Comparison of ENCODE assay signal across 15 cellular contexts in the genomic region with DNA sequence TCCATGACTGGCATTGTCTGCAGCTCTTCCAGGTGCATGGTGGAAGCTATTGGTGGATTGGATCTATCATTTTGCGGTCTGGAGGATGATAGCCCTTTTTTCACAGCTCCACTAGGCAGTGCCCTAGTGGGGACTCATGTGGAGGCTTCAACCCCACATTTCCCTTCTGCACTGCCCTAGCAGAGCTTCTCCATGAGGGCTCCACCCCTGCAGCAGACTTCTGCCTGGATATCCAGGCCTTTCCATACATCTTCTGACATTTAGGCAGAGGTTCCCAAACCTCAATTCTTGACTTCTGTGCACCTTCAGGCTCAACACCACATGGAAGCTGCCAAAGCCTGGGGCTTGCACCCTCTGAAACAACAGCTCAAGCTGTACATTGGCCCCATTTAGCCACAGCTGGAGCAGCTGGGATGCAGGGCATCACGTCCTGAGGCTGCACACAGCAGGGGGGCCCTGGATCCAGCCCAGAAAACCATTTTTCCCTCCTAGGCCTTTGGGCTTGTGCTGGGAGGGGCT.
DNase-seq lines count a peak whose midpoint lies in the region; ATAC-seq lines count a peak whose summit lies in the region.
"Had no signal": no experiment of that assay in that cellular context is flagged by ENCODE, and none has a peak within 500 bp of the region (broad histone marks: within the 10 kb centered on the region; RNA-seq: fewer than 3 reads in every experiment).

No MANE protein-coding gene starts in this region.

- no peak overlapping the region for H3K4me3 ChIP-seq in mesendoderm (ENCODE audit: low read length)
- no peak overlapping the region for H3K4me3 ChIP-seq in Karpas-422 (ENCODE audit: low read length)
- H3K4me3 ChIP-seq: BLaER1 treated with 17β-estradiol and CSF1 and Interleukin-3, amounts not matched to agents 10 nM and 100 nM; GM23248 had no signal

- H3K9me3 ChIP-seq in Karpas-422 (ENCODE audit: low read length): peaks cover 3% of the 10 kb centered on the region; the same call in 1 of the 2 replicates

- H3K27me3 ChIP-seq in mesendoderm (ENCODE audit: insufficient read depth, low read length, poor library complexity) (no peaks in the 10 kb centered on the region), Karpas-422 (ENCODE audit: low read length) (no peaks in the 10 kb centered on the region)
- H3K27me3 ChIP-seq: BLaER1 treated with 17β-estradiol and CSF1 and Interleukin-3, amounts not matched to agents 10 nM and 100 nM had no signal

- H2AK5ac ChIP-seq in mesendoderm (ENCODE audit: low read length): no peak overlapping the region

- no peak overlapping the region for H2BK5ac ChIP-seq in mesendoderm (ENCODE audit: low read length)

- no peak overlapping the region for H2BK120ac ChIP-seq in mesendoderm (ENCODE audit: low read depth, low read length)

- WGBS in mesendoderm (ENCODE audit: extremely low coverage, insufficient coverage, low lambda C conversion rate): no CpG with 5 or more reads among the region's 2 CpGs

- ATAC-seq in HG02678 (IDR thresholded peaks at IDR 0.05; ENCODE audit: unreplicated experiment): no peak
- ATAC-seq: CD8-positive, alpha-beta T cell had no signal

- H4K5ac ChIP-seq in mesendoderm (ENCODE audit: low read length): no peak overlapping the region

- no peaks in the 10 kb centered on the region for H4K20me1 ChIP-seq in Karpas-422 (ENCODE audit: insufficient read depth, low read depth, low read length)
- H4K20me1 ChIP-seq: BLaER1 treated with 17β-estradiol and CSF1 and Interleukin-3, amounts not matched to agents 10 nM and 100 nM had no signal

- H4K8ac ChIP-seq in mesendoderm (ENCODE audit: low read depth, low read length): no peak overlapping the region

- H3K79me1 ChIP-seq in mesendoderm (ENCODE audit: low read length): no peaks in the 10 kb centered on the region

- H3K4ac ChIP-seq in mesendoderm (ENCODE audit: low read depth, low read length): no peak overlapping the region

- no peak overlapping the region for H3K56ac ChIP-seq in mesendoderm (ENCODE audit: low read length)

- no peak overlapping the region for H2BK15ac ChIP-seq in mesendoderm (replicated peaks; ENCODE audit: low read depth)

- H3K27ac ChIP-seq in mesendoderm (ENCODE audit: low read depth, low read length) (no peak overlapping the region), Karpas-422 (ENCODE audit: low read length) (no peak overlapping the region)
- H3K27ac ChIP-seq: BLaER1 treated with 17β-estradiol and CSF1 and Interleukin-3, amounts not matched to agents 10 nM and 100 nM; GM23248 had no signal

- H3K23ac ChIP-seq in mesendoderm (ENCODE audit: low read length): no peak overlapping the region

- H3K9ac ChIP-seq in mesendoderm (ENCODE audit: low read length): no peak overlapping the region
- H3K9ac ChIP-seq in Karpas-422 (ENCODE audit: low read length): no peak overlapping the region
- H3K9ac ChIP-seq: BLaER1 treated with 17β-estradiol and CSF1 and Interleukin-3, amounts not matched to agents 10 nM and 100 nM; GM23248 had no signal

- H3K79me2 ChIP-seq in mesendoderm (ENCODE audit: control insufficient read depth, insufficient read depth, low read length): no peaks in the 10 kb centered on the region
- H3K79me2 ChIP-seq in Karpas-422 (ENCODE audit: low read length): no peaks in the 10 kb centered on the region

- H3K4me2 ChIP-seq in mesendoderm (ENCODE audit: low read length): no peak overlapping the region
- H3K4me2 ChIP-seq in Karpas-422 (ENCODE audit: low read depth, low read length, poor library complexity, severe bottlenecking): no peak overlapping the region
- H3K4me2 ChIP-seq: BLaER1 treated with 17β-estradiol and CSF1 and Interleukin-3, amounts not matched to agents 10 nM and 100 nM had no signal

- no peaks in the 10 kb centered on the region for H3K9me2 ChIP-seq in Karpas-422 (replicated peaks; ENCODE audit: insufficient read depth, low read length)

- H3K18ac ChIP-seq in mesendoderm (ENCODE audit: low read length): no peak overlapping the region

- no peak overlapping the region for H2AFZ ChIP-seq in Karpas-422 (ENCODE audit: low read length)
- H2AFZ ChIP-seq: GM23248 had no signal

- H3K4me1 ChIP-seq in mesendoderm (ENCODE audit: control insufficient read depth, low read depth, low read length) (no peaks in the 10 kb centered on the region), Karpas-422 (ENCODE audit: low read length) (no peaks in the 10 kb centered on the region)

- DNase-seq in NCI-H82 (lab: John Stamatoyannopoulos, UW): peak; percentile 6
- no peak for DNase-seq in NCI-H82 treated with DMSO at 0.1 percent for 48 hours (lab: John Stamatoyannopoulos, UW; ENCODE audit: unreplicated experiment)
- peak; percentile 7 for DNase-seq in OCI-M1 (lab: John Stamatoyannopoulos, UW)
- DNase-seq in mesendoderm: peak; percentile 3
- DNase-seq in Karpas-422: no peak
- no peak for DNase-seq in AG08395 (ENCODE audit: low spot score)
- DNase-seq: 8988T; Calu3; CD8-positive, alpha-beta T cell; GM23248; HCEC 1CT; HFFc6; IMR-90 had no signal

- H3K36me3 ChIP-seq in mesendoderm (ENCODE audit: control insufficient read depth, insufficient read depth, low read length) (no peaks in the 10 kb centered on the region), Karpas-422 (ENCODE audit: insufficient read depth, low read length) (no peaks in the 10 kb centered on the region)
- H3K36me3 ChIP-seq: BLaER1 treated with 17β-estradiol and CSF1 and Interleukin-3, amounts not matched to agents 10 nM and 100 nM had no signal

Comparison
In these comparisons a context has a peak if more than half of its experiments do, and no peak if none do; other contexts are left out.
1. DNase-seq: peak in NCI-H82 (single experiment), OCI-M1 (single experiment) and mesendoderm (single experiment); none in NCI-H82 treated with DMSO at 0.1 percent for 48 hours (single experiment), Karpas-422 (single experiment) and AG08395 (single experiment).